12 cellular contexts compared by ENCODE assay signal in the genomic region with DNA sequence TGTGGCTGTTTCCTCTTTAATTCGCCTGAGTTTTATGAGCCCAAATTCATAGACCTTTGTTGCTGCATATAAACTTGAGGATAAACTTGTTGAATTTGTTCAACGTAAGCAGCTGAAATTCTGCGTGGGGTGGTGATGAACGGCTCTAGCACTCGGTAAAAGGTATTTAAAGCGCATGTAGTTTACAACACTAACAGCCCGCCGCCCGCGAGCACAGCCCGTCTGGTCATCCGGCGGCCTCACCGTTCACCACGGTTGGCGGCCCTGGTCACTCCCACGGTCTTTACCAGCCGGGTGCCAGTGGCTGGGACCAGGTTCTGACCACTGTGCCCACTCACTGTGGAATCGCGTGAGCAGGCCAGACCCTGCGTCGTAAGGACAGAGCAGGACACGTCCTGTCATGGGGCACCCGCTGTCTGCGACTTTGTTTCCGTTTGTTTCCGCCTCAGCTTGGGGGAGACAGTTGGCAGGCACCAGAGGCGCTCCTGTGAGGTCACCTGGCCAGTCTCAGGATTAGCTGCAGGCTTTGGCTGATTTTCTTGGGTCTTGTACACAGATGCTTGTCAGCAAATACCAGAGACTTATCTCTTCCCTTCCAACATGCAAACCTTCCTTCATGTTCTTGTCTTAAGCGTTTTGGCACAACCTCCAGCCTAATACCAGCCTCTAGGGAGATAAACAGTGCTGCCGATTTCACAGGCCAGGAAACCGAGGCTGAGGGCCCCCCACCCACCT. TPM values are rescaled to one million over a fixed set of nuclear protein-coding genes. Genes with fewer than 3 reads are reported as not detected.
A peak's percentile ranks its signal among the peaks of the same experiment; 100 is the strongest.
DNase-seq lines count a peak whose midpoint lies in the region; ATAC-seq, FAIRE-seq and TF ChIP-seq lines count a peak whose summit lies in the region.
"Had no signal": no experiment of that assay in that cellular context is flagged by ENCODE, and none has a peak within 500 bp of the region (broad histone marks: within the 10 kb centered on the region; RNA-seq: fewer than 3 reads in every experiment).

No MANE protein-coding gene starts in this region.

- no peaks in the 10 kb centered on the region for H3K27me3 ChIP-seq in skeletal muscle satellite cell (ENCODE audit: control insufficient read depth, insufficient read depth, low read length)

- TF ChIP-seq POLR2A in GM12891 (IDR thresholded peaks at IDR 0.05; ENCODE audit: low read depth, low read length) = no peak

- intact Hi-C loops in kidney (cut with DNase I) = no loop called here

- no peak overlapping the region for H3K9ac ChIP-seq in kidney (ENCODE audit: low read length in 2 of 2)
- peak overlapping the region; percentile 6 for H3K9ac ChIP-seq in skeletal muscle satellite cell (ENCODE audit: low read depth, low read length)

- DNase-seq in HUDEP-2 (lab: John Stamatoyannopoulos, UW; ENCODE audit: unreplicated experiment in 76 of 76) (peak in 59 of 76 experiments; percentile 1 to 85 (median 48)), cerebellar cortex (ENCODE audit: low spot score) (peak; percentile 50), kidney (peak; percentile 63), CD1c-positive myeloid dendritic cell (ENCODE audit: extremely low spot score) (no peak), GM12891 (ENCODE audit: insufficient read length, low spot score) (no peak)
- no peak for DNase-seq in central memory CD4-positive, alpha-beta T cell
- DNase-seq: activated CD8-positive, alpha-beta T cell treated with anti-CD3 and anti-CD28 coated beads, Interleukin-2, amount 10 ng/mL, durations not matched to agents 7 days and 5 days; NCI-H1694; SHP77 had no signal

- ATAC-seq in GM21390 (IDR thresholded peaks at IDR 0.05; ENCODE audit: unreplicated experiment) = no peak

- FAIRE-seq in kidney (lab: Jason Lieb, UNC) = no peak
- no peak for FAIRE-seq in GM12891 (lab: Jason Lieb, UNC)
- FAIRE-seq: D721Med had no signal

- peak overlapping the region; percentile 37 to 69 for H3K27ac ChIP-seq in kidney (ENCODE audit: low read depth in 2 of 2, low read length in 2 of 2)

- H3K4me1 ChIP-seq in kidney (ENCODE audit: control insufficient read depth in 1 of 2, insufficient read depth in 1 of 2, low read depth in 1 of 2, low read length in 2 of 2) (peaks cover 0 to 9% of the 10 kb centered on the region in 2 donors), skeletal muscle satellite cell (ENCODE audit: control insufficient read depth, insufficient read depth, low read length) (peaks cover 52% of the 10 kb centered on the region)

- H3K4me2 ChIP-seq in skeletal muscle satellite cell (ENCODE audit: low read length) = peak overlapping the region; percentile 52

- H3K36me3 ChIP-seq in kidney (ENCODE audit: control insufficient read depth in 1 of 2, insufficient read depth in 2 of 2, low read length in 2 of 2) = peaks cover 0 to 5% of the 10 kb centered on the region in 2 donors
- H3K36me3 ChIP-seq in skeletal muscle satellite cell (ENCODE audit: insufficient read depth, low read length) = peaks cover 38% of the 10 kb centered on the region

- H3K4me3 ChIP-seq in kidney (ENCODE audit: low read length in 2 of 2) = no peak overlapping the region
- no peak overlapping the region for H3K4me3 ChIP-seq in skeletal muscle satellite cell (ENCODE audit: low read length)

- TF ChIP-seq CTCF in kidney (IDR thresholded peaks at IDR 0.05; ENCODE audit: borderline replicate concordance, extremely low read depth, insufficient read depth) = no peak

- H3K9me3 ChIP-seq in kidney (ENCODE audit: control insufficient read depth in 1 of 2, low read length in 2 of 2) (no peaks in the 10 kb centered on the region), skeletal muscle satellite cell (replicated peaks; ENCODE audit: low read length) (no peaks in the 10 kb centered on the region)

TF ChIP-seq in GM12891, 5 proteins besides CTCF, POLR2A, EP300 and RAD21:
- no peak for TF ChIP-seq POLR2AphosphoS5 (IDR thresholded peaks at IDR 0.05; ENCODE audit: low read depth, low read length)
- no peak for TF ChIP-seq TAF1 (IDR thresholded peaks at IDR 0.05; ENCODE audit: low read depth, low read length)
- no peak for TF ChIP-seq SPI1 (IDR thresholded peaks at IDR 0.05; ENCODE audit: low read depth, low read length)
- no peak for TF ChIP-seq PAX5 (IDR thresholded peaks at IDR 0.05; ENCODE audit: insufficient read depth, low read length, severe bottlenecking)
- TF ChIP-seq POU2F2 (IDR thresholded peaks at IDR 0.05; ENCODE audit: low read depth, low read length) = no peak
TF ChIP-seq in GM12891: peak in this region for 0.

RNA-seq across cellular contexts. Expression of gene SPON2, which starts 36.8 kb away (rescaled TPM):
- total RNA-seq in kidney = 116 TPM
- 16.7 TPM for polyA plus RNA-seq in kidney (ENCODE audit: insufficient read depth, low read depth, low replicate concordance)
- 79.3 and 213 TPM in 2 replicates for total RNA-seq in skeletal muscle satellite cell (2012; rRNA removed)
- 2.4 TPM for polyA plus RNA-seq in GM12891 (2012; ENCODE audit: low read depth, missing spikeins)

RNA-seq across cellular contexts. Expression of gene CTBP1, which starts 39.8 kb away (rescaled TPM):
- total RNA-seq in kidney = 170 TPM
- 96.1 TPM for polyA plus RNA-seq in kidney (ENCODE audit: insufficient read depth, low read depth, low replicate concordance)
- 182 and 202 TPM in 2 replicates for total RNA-seq in skeletal muscle satellite cell (2012; rRNA removed)
- polyA plus RNA-seq in GM12891 (2012; ENCODE audit: low read depth, missing spikeins) = 97.8 TPM

Comparison
In these comparisons a context has a peak if more than half of its experiments do, and no peak if none do; other contexts are left out.
1. DNase-seq: peak in HUDEP-2 (59 of 76), cerebellar cortex (single experiment) and kidney (single experiment); none in CD1c-positive myeloid dendritic cell (single experiment), central memory CD4-positive, alpha-beta T cell (single experiment) and GM12891 (single experiment).